19 cellular contexts compared by ENCODE assay signal in genomic region chr7:134444961-134445315, GRCh38.
"Had no signal": no experiment of that assay in that cellular context is flagged by ENCODE, and none has a peak within 500 bp of the region (broad histone marks: within the 10 kb centered on the region; RNA-seq: fewer than 3 reads in every experiment).

No MANE protein-coding gene starts in this region.

- H3K9me3 ChIP-seq: left lung, stomach, testis, upper lobe of left lung had no signal

- H3K4me1 ChIP-seq: left lung, stomach, upper lobe of left lung had no signal

- ATAC-seq: activated naive CD8-positive, alpha-beta T cell treated with anti-CD3 and anti-CD28 coated beads, Interleukin-2, amount 50 U/mL, for 24 hours; foreskin keratinocyte; T-cell had no signal

- H3K27me3 ChIP-seq: brain microvascular endothelial cell, foreskin keratinocyte, left lung, stomach, testis, upper lobe of left lung had no signal

- H3K27ac ChIP-seq: brain microvascular endothelial cell, left lung, stomach had no signal

- H3K4me3 ChIP-seq: left lung, skin epidermis, stomach, testis, upper lobe of left lung had no signal

- DNase-seq: activated B cell treated with CpG ODN at 0.5 μM for 24 hours; activated CD4-positive, alpha-beta memory T cell treated with anti-CD3 and anti-CD28 coated beads, Interleukin-2, amount 10 ng/mL, durations not matched to agents 7 days and 5 days; activated CD4-positive, alpha-beta T cell treated with anti-CD3 and anti-CD28 coated beads for 48 hours; activated naive CD4-positive, alpha-beta T cell treated with anti-CD3 and anti-CD28 coated beads for 36 hours; activated naive CD8-positive, alpha-beta T cell treated with anti-CD3 and anti-CD28 coated beads, Interleukin-2, amount 50 U/mL, for 24 hours; activated T-cell treated with anti-CD3 and anti-CD28 coated beads, Interleukin-2, amount 50 U/mL, for 24 hours; brain microvascular endothelial cell; effector memory CD4-positive, alpha-beta T cell; foreskin keratinocyte; left lung; occipital lobe; right cardiac atrium; stimulated activated CD4-positive, alpha-beta T cell treated with anti-CD3 and anti-CD28 coated beads, Interleukin-15, amount 100 ng/mL, for 24 hours; stimulated activated CD4-positive, alpha-beta T cell treated with anti-CD3 and anti-CD28 coated beads, Interleukin-2, amount 100 ng/mL, for 48 hours; stomach; T-cell; testis; upper lobe of left lung had no signal
